1 cellular context compared by ENCODE assay signal in genomic region chr11:118615996-118616395, GRCh38.
A peak's percentile ranks its signal among the peaks of the same experiment; 100 is the strongest.
TF ChIP-seq lines count a peak whose summit lies in the region.

No MANE protein-coding gene starts in this region.

TF ChIP-seq in GM12878, 131 proteins besides CTCF, POLR2A, EP300 and RAD21:
- TF ChIP-seq SPI1 (IDR thresholded peaks at IDR 0.05; ENCODE audit: borderline replicate concordance, insufficient read depth, low read depth, low read length): no peak
- TF ChIP-seq MTA2 (IDR thresholded peaks at IDR 0.05; ENCODE audit: low read depth): no peak
- TF ChIP-seq SP1 (IDR thresholded peaks at IDR 0.05; ENCODE audit: low read depth, low read length): no peak
- TF ChIP-seq BMI1 (IDR thresholded peaks at IDR 0.05; ENCODE audit: borderline replicate concordance): peak; percentile 42; the same call in 1 of the 2 replicates
- TF ChIP-seq SKIL (IDR thresholded peaks at IDR 0.05; ENCODE audit: low read depth, poor library complexity, severe bottlenecking): no peak
- no peak for TF ChIP-seq YBX1 (IDR thresholded peaks at IDR 0.05)
